ENCODE assay signal across 11 cellular contexts in genomic region chr12:75862692-75863471, GRCh38.
DNase-seq lines count a peak whose midpoint lies in the region; ATAC-seq, FAIRE-seq and TF ChIP-seq lines count a peak whose summit lies in the region.
"Had no signal": no experiment of that assay in that cellular context is flagged by ENCODE, and none has a peak within 500 bp of the region (broad histone marks: within the 10 kb centered on the region; RNA-seq: fewer than 3 reads in every experiment).

No MANE protein-coding gene starts in this region.

- no peak overlapping the region for H3K4me3 ChIP-seq in bronchial epithelial cell (ENCODE audit: low read depth, low read length)
- no peak overlapping the region for H3K4me3 ChIP-seq in mucosa of descending colon

- ATAC-seq in mucosa of descending colon (peak; percentile 74), HG03354 (IDR thresholded peaks at IDR 0.05; ENCODE audit: poor library complexity, severe bottlenecking, unreplicated experiment) (no peak)

- no peaks in the 10 kb centered on the region for H3K9me3 ChIP-seq in mucosa of descending colon

- H3K27me3 ChIP-seq in bronchial epithelial cell (ENCODE audit: control insufficient read depth, insufficient read depth, low read length), result no peaks in the 10 kb centered on the region

- H3K4me1 ChIP-seq in mucosa of descending colon (ENCODE audit: low read depth), result no peaks in the 10 kb centered on the region

- FAIRE-seq in bronchial epithelial cell (lab: Jason Lieb, UNC), result no peak

- TF ChIP-seq CTCF in bronchial epithelial cell (IDR thresholded peaks at IDR 0.05; ENCODE audit: insufficient read depth, low read length, severe bottlenecking), result no peak
- TF ChIP-seq CTCF in mucosa of descending colon (IDR thresholded peaks at IDR 0.05), result no peak

- DNase-seq in DMS153 treated with DMSO at 0.1 percent for 48 hours (lab: John Stamatoyannopoulos, UW; ENCODE audit: unreplicated experiment) (peak; percentile 75), LHCN-M2 (ENCODE audit: low read depth) (peak; percentile 79), bronchial epithelial cell (ENCODE audit: low read depth) (peak; percentile 98), mucosa of descending colon (no peak), pons (ENCODE audit: low spot score) (no peak), GDM1 (lab: John Stamatoyannopoulos, UW) (no peak)
- DNase-seq: activated CD4-positive, alpha-beta T cell treated with anti-CD3 and anti-CD28 coated beads, Interleukin-2, amount 10 ng/mL, durations not matched to agents 24 days and 14 days; amygdala; glutamatergic neuron; MV-4-11 had no signal

- no peaks in the 10 kb centered on the region for H3K36me3 ChIP-seq in bronchial epithelial cell (ENCODE audit: control insufficient read depth, insufficient read depth, low read length)
- no peaks in the 10 kb centered on the region for H3K36me3 ChIP-seq in mucosa of descending colon (ENCODE audit: low read depth)

- intact Hi-C loops in mucosa of descending colon (cut with DNase I, micrococcal nuclease), result no loop called here

Comparison
In these comparisons a context has a peak if more than half of its experiments do, and no peak if none do; other contexts are left out.
1. DNase-seq: peak in DMS153 treated with DMSO at 0.1 percent for 48 hours (single experiment), LHCN-M2 (single experiment) and bronchial epithelial cell (single experiment); none in mucosa of descending colon (0 of 3), pons (single experiment) and GDM1 (single experiment).